In the genomic region with DNA sequence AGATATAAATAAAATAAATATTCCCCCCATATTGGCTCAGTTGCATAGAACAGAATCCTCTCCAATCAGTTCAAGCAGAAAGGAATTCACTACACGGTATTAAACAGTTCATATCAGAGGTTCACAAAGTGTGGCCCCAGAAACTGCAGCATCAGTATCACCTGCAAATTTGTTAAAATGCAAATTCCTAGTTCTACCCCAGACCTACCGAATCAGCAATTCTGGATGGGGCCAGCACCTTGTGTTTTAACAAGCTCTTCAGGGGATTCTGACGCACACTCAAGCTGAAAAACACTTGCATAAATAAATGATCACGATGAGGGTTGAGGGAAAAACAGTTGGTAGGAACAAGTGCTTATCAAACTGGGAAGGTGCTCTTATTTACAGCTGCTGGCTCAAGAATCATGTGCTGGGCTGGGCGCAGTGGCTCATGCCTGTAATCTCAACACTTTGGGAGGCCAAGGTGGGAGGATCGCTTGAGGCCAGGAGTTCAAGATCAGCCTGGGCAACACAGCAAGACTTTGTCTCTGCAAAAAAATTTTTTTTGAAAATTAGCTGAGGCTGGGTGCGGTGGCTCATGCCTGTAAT, we compare ENCODE assay signal across 1 cellular context.
TF ChIP-seq lines count a peak whose summit lies in the region.

No MANE protein-coding gene starts in this region.

TF ChIP-seq in HepG2, 621 proteins besides CTCF, POLR2A, EP300 and RAD21:
- TF ChIP-seq, protein P1, sequence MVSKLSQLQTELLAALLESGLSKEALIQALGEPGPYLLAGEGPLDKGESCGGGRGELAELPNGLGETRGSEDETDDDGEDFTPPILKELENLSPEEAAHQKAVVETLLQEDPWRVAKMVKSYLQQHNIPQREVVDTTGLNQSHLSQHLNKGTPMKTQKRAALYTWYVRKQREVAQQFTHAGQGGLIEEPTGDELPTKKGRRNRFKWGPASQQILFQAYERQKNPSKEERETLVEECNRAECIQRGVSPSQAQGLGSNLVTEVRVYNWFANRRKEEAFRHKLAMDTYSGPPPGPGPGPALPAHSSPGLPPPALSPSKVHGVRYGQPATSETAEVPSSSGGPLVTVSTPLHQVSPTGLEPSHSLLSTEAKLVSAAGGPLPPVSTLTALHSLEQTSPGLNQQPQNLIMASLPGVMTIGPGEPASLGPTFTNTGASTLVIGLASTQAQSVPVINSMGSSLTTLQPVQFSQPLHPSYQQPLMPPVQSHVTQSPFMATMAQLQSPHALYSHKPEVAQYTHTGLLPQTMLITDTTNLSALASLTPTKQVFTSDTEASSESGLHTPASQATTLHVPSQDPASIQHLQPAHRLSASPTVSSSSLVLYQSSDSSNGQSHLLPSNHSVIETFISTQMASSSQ (IDR thresholded peaks at IDR 0.05; ENCODE audit: low read depth) = no peak
- TF ChIP-seq, protein P1 (CRISPR knock-in tag; IDR thresholded peaks at IDR 0.05; ENCODE audit: borderline replicate concordance) = no peak
- TF ChIP-seq NR3C1 (CRISPR knock-in tag; IDR thresholded peaks at IDR 0.05) (no peak), NR2C2 (CRISPR knock-in tag; IDR thresholded peaks at IDR 0.05; ENCODE audit: borderline replicate concordance) (no peak), TBP (CRISPR knock-in tag; IDR thresholded peaks at IDR 0.05) (no peak), MAFK (conservative IDR thresholded peaks at IDR 0.05 in 1 of 2, IDR thresholded peaks at IDR 0.05 in 1 of 2; ENCODE audit: low read length in 2 of 2) (peak; percentile 23 to 72; a peak in 3 of 4 replicates), RXRB (CRISPR knock-in tag; IDR thresholded peaks at IDR 0.05; ENCODE audit: borderline replicate concordance) (no peak), DR1 (CRISPR knock-in tag; IDR thresholded peaks at IDR 0.05) (no peak), MAFF (IDR thresholded peaks at IDR 0.05; ENCODE audit: low read depth, low read length) (peak; percentile 57; the same call in 1 of the 2 replicates), ZNF317 (CRISPR knock-in tag; IDR thresholded peaks at IDR 0.05) (no peak), ZNF850 (CRISPR knock-in tag; conservative IDR thresholded peaks at IDR 0.05) (no peak), MED1 (CRISPR knock-in tag; IDR thresholded peaks at IDR 0.05) (no peak), ZKSCAN1 (IDR thresholded peaks at IDR 0.05; ENCODE audit: low read length) (no peak), SP5 (CRISPR knock-in tag; IDR thresholded peaks at IDR 0.05; ENCODE audit: borderline replicate concordance, low read depth) (no peak), ZNF589 (CRISPR knock-in tag; conservative IDR thresholded peaks at IDR 0.05) (no peak), CREB1 (IDR thresholded peaks at IDR 0.05) (no peak), CREB1 (CRISPR knock-in tag; IDR thresholded peaks at IDR 0.05) (no peak), MED8 (CRISPR knock-in tag; IDR thresholded peaks at IDR 0.05; ENCODE audit: insufficient replicate concordance) (no peak), TOE1 (CRISPR knock-in tag; IDR thresholded peaks at IDR 0.05) (no peak), YY1 (IDR thresholded peaks at IDR 0.05; ENCODE audit: insufficient read depth, insufficient replicate concordance, low read depth, low read length) (no peak), ZNF282 (IDR thresholded peaks at IDR 0.05; ENCODE audit: partially characterized antibody) (no peak)
- TF ChIP-seq, protein P2, sequence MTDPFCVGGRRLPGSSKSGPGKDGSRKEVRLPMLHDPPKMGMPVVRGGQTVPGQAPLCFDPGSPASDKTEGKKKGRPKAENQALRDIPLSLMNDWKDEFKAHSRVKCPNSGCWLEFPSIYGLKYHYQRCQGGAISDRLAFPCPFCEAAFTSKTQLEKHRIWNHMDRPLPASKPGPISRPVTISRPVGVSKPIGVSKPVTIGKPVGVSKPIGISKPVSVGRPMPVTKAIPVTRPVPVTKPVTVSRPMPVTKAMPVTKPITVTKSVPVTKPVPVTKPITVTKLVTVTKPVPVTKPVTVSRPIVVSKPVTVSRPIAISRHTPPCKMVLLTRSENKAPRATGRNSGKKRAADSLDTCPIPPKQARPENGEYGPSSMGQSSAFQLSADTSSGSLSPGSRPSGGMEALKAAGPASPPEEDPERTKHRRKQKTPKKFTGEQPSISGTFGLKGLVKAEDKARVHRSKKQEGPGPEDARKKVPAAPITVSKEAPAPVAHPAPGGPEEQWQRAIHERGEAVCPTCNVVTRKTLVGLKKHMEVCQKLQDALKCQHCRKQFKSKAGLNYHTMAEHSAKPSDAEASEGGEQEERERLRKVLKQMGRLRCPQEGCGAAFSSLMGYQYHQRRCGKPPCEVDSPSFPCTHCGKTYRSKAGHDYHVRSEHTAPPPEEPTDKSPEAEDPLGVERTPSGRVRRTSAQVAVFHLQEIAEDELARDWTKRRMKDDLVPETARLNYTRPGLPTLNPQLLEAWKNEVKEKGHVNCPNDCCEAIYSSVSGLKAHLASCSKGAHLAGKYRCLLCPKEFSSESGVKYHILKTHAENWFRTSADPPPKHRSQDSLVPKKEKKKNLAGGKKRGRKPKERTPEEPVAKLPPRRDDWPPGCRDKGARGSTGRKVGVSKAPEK (CRISPR knock-in tag; IDR thresholded peaks at IDR 0.05; ENCODE audit: borderline replicate concordance) = no peak
- TF ChIP-seq, protein P3, sequence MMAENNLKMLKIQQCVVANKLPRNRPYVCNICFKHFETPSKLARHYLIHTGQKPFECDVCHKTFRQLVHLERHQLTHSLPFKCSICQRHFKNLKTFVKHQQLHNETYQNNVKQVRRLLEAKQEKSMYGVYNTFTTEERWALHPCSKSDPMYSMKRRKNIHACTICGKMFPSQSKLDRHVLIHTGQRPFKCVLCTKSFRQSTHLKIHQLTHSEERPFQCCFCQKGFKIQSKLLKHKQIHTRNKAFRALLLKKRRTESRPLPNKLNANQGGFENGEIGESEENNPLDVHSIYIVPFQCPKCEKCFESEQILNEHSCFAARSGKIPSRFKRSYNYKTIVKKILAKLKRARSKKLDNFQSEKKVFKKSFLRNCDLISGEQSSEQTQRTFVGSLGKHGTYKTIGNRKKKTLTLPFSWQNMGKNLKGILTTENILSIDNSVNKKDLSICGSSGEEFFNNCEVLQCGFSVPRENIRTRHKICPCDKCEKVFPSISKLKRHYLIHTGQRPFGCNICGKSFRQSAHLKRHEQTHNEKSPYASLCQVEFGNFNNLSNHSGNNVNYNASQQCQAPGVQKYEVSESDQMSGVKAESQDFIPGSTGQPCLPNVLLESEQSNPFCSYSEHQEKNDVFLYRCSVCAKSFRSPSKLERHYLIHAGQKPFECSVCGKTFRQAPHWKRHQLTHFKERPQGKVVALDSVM (CRISPR knock-in tag; IDR thresholded peaks at IDR 0.05) = peak; percentile 45
- TF ChIP-seq, protein P4, sequence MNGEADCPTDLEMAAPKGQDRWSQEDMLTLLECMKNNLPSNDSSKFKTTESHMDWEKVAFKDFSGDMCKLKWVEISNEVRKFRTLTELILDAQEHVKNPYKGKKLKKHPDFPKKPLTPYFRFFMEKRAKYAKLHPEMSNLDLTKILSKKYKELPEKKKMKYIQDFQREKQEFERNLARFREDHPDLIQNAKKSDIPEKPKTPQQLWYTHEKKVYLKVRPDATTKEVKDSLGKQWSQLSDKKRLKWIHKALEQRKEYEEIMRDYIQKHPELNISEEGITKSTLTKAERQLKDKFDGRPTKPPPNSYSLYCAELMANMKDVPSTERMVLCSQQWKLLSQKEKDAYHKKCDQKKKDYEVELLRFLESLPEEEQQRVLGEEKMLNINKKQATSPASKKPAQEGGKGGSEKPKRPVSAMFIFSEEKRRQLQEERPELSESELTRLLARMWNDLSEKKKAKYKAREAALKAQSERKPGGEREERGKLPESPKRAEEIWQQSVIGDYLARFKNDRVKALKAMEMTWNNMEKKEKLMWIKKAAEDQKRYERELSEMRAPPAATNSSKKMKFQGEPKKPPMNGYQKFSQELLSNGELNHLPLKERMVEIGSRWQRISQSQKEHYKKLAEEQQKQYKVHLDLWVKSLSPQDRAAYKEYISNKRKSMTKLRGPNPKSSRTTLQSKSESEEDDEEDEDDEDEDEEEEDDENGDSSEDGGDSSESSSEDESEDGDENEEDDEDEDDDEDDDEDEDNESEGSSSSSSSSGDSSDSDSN (CRISPR knock-in tag; IDR thresholded peaks at IDR 0.05) = no peak
